In genomic region chr3:186907075-186907474, GRCh38 we compare ENCODE assay signal across 8 cellular contexts. TPM values are rescaled to one million over a fixed set of nuclear protein-coding genes. Genes with fewer than 3 reads are reported as not detected.
DNase-seq lines count a peak whose midpoint lies in the region; ATAC-seq and TF ChIP-seq lines count a peak whose summit lies in the region.
"Not testable (repeated sequence)": the region's sequence is repeated elsewhere in the genome, so short reads cannot be mapped to it uniquely, and the experiment has no call there.

No MANE protein-coding gene starts in this region.

- H3K9ac ChIP-seq in liver (ENCODE audit: low read depth in 1 of 2, low read length in 2 of 2) = not testable (repeated sequence)

- not testable (repeated sequence) for H3K4me3 Mint-ChIP-seq in CD4-positive, alpha-beta T cell; activated CD4-positive, alpha-beta T cell treated with anti-CD3 and anti-CD28 coated beads, Interleukin-2, amount 10 ng/mL, durations not matched to agents 7 days and 5 days; activated naive CD4-positive, alpha-beta T cell treated with anti-CD3 and anti-CD28 coated beads, Interleukin-2, amount 10 ng/mL, durations not matched to agents 7 days and 5 days; neural crest cell
- peak overlapping the region; percentile 10 for H3K4me3 Mint-ChIP-seq in Caco-2 (ENCODE audit: unreplicated experiment)
- peak overlapping the region in 1 of 10 donors; percentile 68 for H3K4me3 Mint-ChIP-seq in naive thymus-derived CD8-positive, alpha-beta T cell

- H3K9me3 ChIP-seq in CD4-positive, alpha-beta T cell (ENCODE audit: control insufficient read depth, low read length); Caco-2; hepatocyte (ENCODE audit: low read depth); liver (ENCODE audit: control insufficient read depth in 4 of 4, low read length in 3 of 4): not testable (repeated sequence)

- POLR2A ChIA-PET in CD4-positive, alpha-beta T cell (lab: Charles Lee) = interaction anchor here (0.6 to 3.7 kb wide), 3 partner anchors 24 to 484 kb away, joined by 3 to 80 read pairs (median 3); partner anchors contain the start of gene ST6GAL1
- POLR2A ChIA-PET in Caco-2 (lab: Charles Lee); activated CD4-positive, alpha-beta T cell treated with anti-CD3 and anti-CD28 coated beads, Interleukin-2, amount 10 ng/mL, durations not matched to agents 7 days and 5 days (lab: Charles Lee): not testable (repeated sequence)
- POLR2A ChIA-PET in naive thymus-derived CD8-positive, alpha-beta T cell (lab: Charles Lee) = interaction anchor here (1.8 to 4.3 kb wide), 2 partner anchors 9 to 24 kb away, joined by 4 to 98 read pairs; partner anchors contain the start of gene ST6GAL1

- H3K9me3 Mint-ChIP-seq in CD4-positive, alpha-beta T cell = peaks cover 18% of the 10 kb centered on the region
- peaks cover 12% of the 10 kb centered on the region for H3K9me3 Mint-ChIP-seq in Caco-2 (ENCODE audit: unreplicated experiment)
- H3K9me3 Mint-ChIP-seq in activated CD4-positive, alpha-beta T cell treated with anti-CD3 and anti-CD28 coated beads, Interleukin-2, amount 10 ng/mL, durations not matched to agents 7 days and 5 days = peaks cover 61% of the 10 kb centered on the region
- H3K9me3 Mint-ChIP-seq in activated naive CD4-positive, alpha-beta T cell treated with anti-CD3 and anti-CD28 coated beads, Interleukin-2, amount 10 ng/mL, durations not matched to agents 7 days and 5 days = peaks cover 67% of the 10 kb centered on the region
- peaks cover 8 to 79% (median 56%) of the 10 kb centered on the region in 9 donors for H3K9me3 Mint-ChIP-seq in naive thymus-derived CD8-positive, alpha-beta T cell
- H3K9me3 Mint-ChIP-seq in neural crest cell = not testable (repeated sequence)

- H2AFZ ChIP-seq in hepatocyte = not testable (repeated sequence)

- H3K4me3 ChIP-seq in Caco-2 (ENCODE audit: low read depth, low read length); hepatocyte; liver (ENCODE audit: low read depth in 1 of 3, low read length in 3 of 3): not testable (repeated sequence)

- TF ChIP-seq CTCF in CD4-positive, alpha-beta T cell (IDR thresholded peaks at IDR 0.05); Caco-2 (IDR thresholded peaks at IDR 0.05; ENCODE audit: insufficient read depth in 1 of 2, low read depth in 1 of 2, low read length in 1 of 2, severe bottlenecking in 1 of 2, unreplicated experiment in 1 of 2); hepatocyte (IDR thresholded peaks at IDR 0.05; ENCODE audit: poor library complexity); liver (IDR thresholded peaks at IDR 0.05; ENCODE audit: low read depth, low read length, missing input control); neural crest cell (conservative IDR thresholded peaks at IDR 0.05): not testable (repeated sequence)

- not testable (repeated sequence) for TF ChIP-seq RAD21 in liver (IDR thresholded peaks at IDR 0.05)

- whole genome bisulfite sequencing in hepatocyte (ENCODE audit: low lambda C conversion rate, missing lambda C conversion rate) = 72% methylated on average over 3 of the region's 3 CpGs
- WGBS in liver = 40% methylated on average over 3 of the region's 3 CpGs

- H3K27ac ChIP-seq in CD4-positive, alpha-beta T cell (ENCODE audit: low read depth, low read length); hepatocyte; liver (ENCODE audit: low read depth in 1 of 2, low read length in 2 of 2): not testable (repeated sequence)

- CTCF ChIA-PET in CD4-positive, alpha-beta T cell (lab: Charles Lee); Caco-2 (lab: Charles Lee); activated CD4-positive, alpha-beta T cell treated with anti-CD3 and anti-CD28 coated beads, Interleukin-2, amount 10 ng/mL, durations not matched to agents 7 days and 5 days (lab: Charles Lee): not testable (repeated sequence)
- CTCF ChIA-PET in activated naive CD4-positive, alpha-beta T cell treated with anti-CD3 and anti-CD28 coated beads, Interleukin-2, amount 10 ng/mL, durations not matched to agents 7 days and 5 days (lab: Charles Lee) = interaction anchor here (1.2 kb wide), 1 partner anchor 58 kb away, joined by 3 read pairs; no protein-coding TSS in a partner anchor

- peak overlapping the region; percentile 45 for H3K4me2 ChIP-seq in hepatocyte

- not testable (repeated sequence) for H3K27me3 Mint-ChIP-seq in CD4-positive, alpha-beta T cell; Caco-2 (ENCODE audit: insufficient read depth, unreplicated experiment); activated CD4-positive, alpha-beta T cell treated with anti-CD3 and anti-CD28 coated beads, Interleukin-2, amount 10 ng/mL, durations not matched to agents 7 days and 5 days; activated naive CD4-positive, alpha-beta T cell treated with anti-CD3 and anti-CD28 coated beads, Interleukin-2, amount 10 ng/mL, durations not matched to agents 7 days and 5 days; naive thymus-derived CD8-positive, alpha-beta T cell; neural crest cell (ENCODE audit: low read depth)

- H3K36me3 Mint-ChIP-seq in CD4-positive, alpha-beta T cell (ENCODE audit: low read depth) = peaks cover 72% of the 10 kb centered on the region
- not testable (repeated sequence) for H3K36me3 Mint-ChIP-seq in Caco-2 (ENCODE audit: insufficient read depth, unreplicated experiment); neural crest cell (ENCODE audit: low read depth)
- peaks cover 72% of the 10 kb centered on the region for H3K36me3 Mint-ChIP-seq in activated CD4-positive, alpha-beta T cell treated with anti-CD3 and anti-CD28 coated beads, Interleukin-2, amount 10 ng/mL, durations not matched to agents 7 days and 5 days (ENCODE audit: low read depth)
- H3K36me3 Mint-ChIP-seq in activated naive CD4-positive, alpha-beta T cell treated with anti-CD3 and anti-CD28 coated beads, Interleukin-2, amount 10 ng/mL, durations not matched to agents 7 days and 5 days = peaks cover 78% of the 10 kb centered on the region
- H3K36me3 Mint-ChIP-seq in naive thymus-derived CD8-positive, alpha-beta T cell = peaks cover 4 to 62% (median 31%) of the 10 kb centered on the region in 3 donors

- intact Hi-C loops in CD4-positive, alpha-beta T cell (cut with DNase I, micrococcal nuclease); Caco-2 (cut with micrococcal nuclease; ENCODE audit: unreplicated experiment): not testable (repeated sequence)

- not testable (repeated sequence) for H4K20me1 ChIP-seq in hepatocyte (ENCODE audit: insufficient read depth, poor library complexity, severe bottlenecking)

- H3K4me1 ChIP-seq in Caco-2 = peaks cover 11% of the 10 kb centered on the region
- not testable (repeated sequence) for H3K4me1 ChIP-seq in hepatocyte (ENCODE audit: insufficient read depth); liver (ENCODE audit: control insufficient read depth in 4 of 4, insufficient read depth in 4 of 4, low read length in 3 of 4)

- DNase-seq in CD4-positive, alpha-beta T cell; activated CD4-positive, alpha-beta T cell treated with anti-CD3 and anti-CD28 coated beads, Interleukin-2, amount 10 ng/mL, durations not matched to agents 7 days and 5 days; activated naive CD4-positive, alpha-beta T cell treated with anti-CD3 and anti-CD28 coated beads, Interleukin-2, amount 10 ng/mL, durations not matched to agents 7 days and 5 days; hepatocyte (ENCODE audit: low spot score); naive thymus-derived CD8-positive, alpha-beta T cell; neural crest cell (ENCODE audit: low read depth, low spot score): not testable (repeated sequence)
- peak in 1 of 2 experiments; percentile 13 for DNase-seq in Caco-2

- H3K4me1 Mint-ChIP-seq in CD4-positive, alpha-beta T cell (ENCODE audit: low read depth) = peaks cover 44% of the 10 kb centered on the region
- H3K4me1 Mint-ChIP-seq in Caco-2 (ENCODE audit: low read depth, unreplicated experiment) = peaks cover 16% of the 10 kb centered on the region
- H3K4me1 Mint-ChIP-seq in activated CD4-positive, alpha-beta T cell treated with anti-CD3 and anti-CD28 coated beads, Interleukin-2, amount 10 ng/mL, durations not matched to agents 7 days and 5 days = peaks cover 48% of the 10 kb centered on the region
- H3K4me1 Mint-ChIP-seq in activated naive CD4-positive, alpha-beta T cell treated with anti-CD3 and anti-CD28 coated beads, Interleukin-2, amount 10 ng/mL, durations not matched to agents 7 days and 5 days = peaks cover 42% of the 10 kb centered on the region
- H3K4me1 Mint-ChIP-seq in naive thymus-derived CD8-positive, alpha-beta T cell = peaks cover 11 to 46% (median 31%) of the 10 kb centered on the region in 4 donors
- H3K4me1 Mint-ChIP-seq in neural crest cell = not testable (repeated sequence)

- H3K27ac Mint-ChIP-seq in CD4-positive, alpha-beta T cell = peak overlapping the region; percentile 98
- H3K27ac Mint-ChIP-seq in Caco-2 (ENCODE audit: unreplicated experiment) = peak overlapping the region; percentile 19
- H3K27ac Mint-ChIP-seq in activated CD4-positive, alpha-beta T cell treated with anti-CD3 and anti-CD28 coated beads, Interleukin-2, amount 10 ng/mL, durations not matched to agents 7 days and 5 days = peak overlapping the region; percentile 67
- H3K27ac Mint-ChIP-seq in activated naive CD4-positive, alpha-beta T cell treated with anti-CD3 and anti-CD28 coated beads, Interleukin-2, amount 10 ng/mL, durations not matched to agents 7 days and 5 days = peak overlapping the region; percentile 6
- H3K27ac Mint-ChIP-seq in naive thymus-derived CD8-positive, alpha-beta T cell = peak overlapping the region in 7 of 10 donors; percentile 38 to 97 (median 89)
- peak overlapping the region; percentile 45 for H3K27ac Mint-ChIP-seq in neural crest cell (ENCODE audit: unreplicated experiment)

- BruUV-seq in Caco-2 (replicated peaks; lab: Mats Ljungman, UMichigan) = not testable (repeated sequence)

- H3K79me2 ChIP-seq in hepatocyte = not testable (repeated sequence)

- H3K9me2 ChIP-seq in hepatocyte (replicated peaks; ENCODE audit: insufficient read depth) = not testable (repeated sequence)

- not testable (repeated sequence) for H3K27me3 ChIP-seq in CD4-positive, alpha-beta T cell (ENCODE audit: control insufficient read depth, insufficient read depth, low read length); Caco-2 (replicated peaks; ENCODE audit: control insufficient read depth, insufficient read depth, low read length); hepatocyte; liver (ENCODE audit: control insufficient read depth in 4 of 4, insufficient read depth in 4 of 4, low read length in 3 of 4)

- not testable (repeated sequence) for H3K36me3 ChIP-seq in Caco-2 (ENCODE audit: control insufficient read depth, insufficient read depth, low read length); hepatocyte (replicated peaks; ENCODE audit: insufficient read depth, low read depth); liver (ENCODE audit: control insufficient read depth in 4 of 4, insufficient read depth in 3 of 4, low read depth in 1 of 4, low read length in 3 of 4)

- not testable (repeated sequence) for ATAC-seq in CD4-positive, alpha-beta T cell (ENCODE audit: poor library complexity); naive thymus-derived CD8-positive, alpha-beta T cell

RNA-seq across cellular contexts. Expression of gene ST6GAL1, which starts 23.3 kb away (rescaled TPM):
- total RNA-seq in CD4-positive, alpha-beta T cell = 10 to 100 TPM; 27.6 to 29.1 TPM
- total RNA-seq in Caco-2 (2022) = 34.6 and 40.3 TPM in 2 replicates
- total RNA-seq in activated CD4-positive, alpha-beta T cell treated with anti-CD3 and anti-CD28 coated beads, Interleukin-2, amount 10 ng/mL, durations not matched to agents 7 days and 5 days = 100 to 1,000 TPM; 145 to 183 TPM
- 109 and 136 TPM in 2 replicates for total RNA-seq in hepatocyte
- polyA plus RNA-seq in hepatocyte = 36.6 and 57.5 TPM in 2 replicates
- 100 to 1,000 TPM; 102 to 376 TPM for total RNA-seq in liver
- 100 to 1,000 TPM; 280 to 425 TPM for polyA plus RNA-seq in liver
- total RNA-seq in naive thymus-derived CD8-positive, alpha-beta T cell = 100 to 1,000 TPM; 223 to 250 TPM
- polyA plus RNA-seq in naive thymus-derived CD8-positive, alpha-beta T cell = 100 to 1,000 TPM; 139 to 237 (median 167) TPM
- 32.6 and 35.1 TPM in 2 replicates for total RNA-seq in neural crest cell

Comparison
In these comparisons a context has a peak if more than half of its experiments do, and no peak if none do; other contexts are left out.
1. H3K27ac Mint-ChIP-seq: peak in every context shown above with its lines; median percentile 98 in CD4-positive, alpha-beta T cell; 89 in naive thymus-derived CD8-positive, alpha-beta T cell; 67 in activated CD4-positive, alpha-beta T cell treated with anti-CD3 and anti-CD28 coated beads, Interleukin-2, amount 10 ng/mL, durations not matched to agents 7 days and 5 days; 45 in neural crest cell; 19 in Caco-2; 6 in activated naive CD4-positive, alpha-beta T cell treated with anti-CD3 and anti-CD28 coated beads, Interleukin-2, amount 10 ng/mL, durations not matched to agents 7 days and 5 days.